In the genomic region with DNA sequence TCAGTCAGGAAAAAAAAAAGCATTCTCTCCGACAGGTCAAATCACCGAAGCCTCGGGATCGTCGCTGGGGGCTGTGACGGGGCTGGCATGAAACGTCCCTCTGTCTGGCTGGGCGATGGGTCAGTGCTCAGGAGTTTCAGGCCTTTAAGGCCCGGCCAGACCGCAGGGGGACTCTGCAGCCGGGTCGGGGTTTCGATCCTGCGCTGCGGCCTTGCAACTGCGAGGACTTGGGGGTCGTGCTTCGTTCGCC, we compare ENCODE assay signal across 8 cellular contexts. TPM values are rescaled to one million over a fixed set of nuclear protein-coding genes. Genes with fewer than 3 reads are reported as not detected.
DNase-seq lines count a peak whose midpoint lies in the region; ATAC-seq, FAIRE-seq and TF ChIP-seq lines count a peak whose summit lies in the region.

No MANE protein-coding gene starts in this region.

- CTCF ChIA-PET in activated CD4-positive, alpha-beta T cell treated with anti-CD3 and anti-CD28 coated beads, Interleukin-2, amount 10 ng/mL, durations not matched to agents 7 days and 5 days (lab: Charles Lee), result no interaction called here
- CTCF ChIA-PET in HepG2 (lab: Yijun Ruan, JAX; ENCODE audit: low intra/inter-chr PET ratio, low total read pairs), result no interaction called here

- BruUV-seq in HepG2 (replicated peaks; lab: Mats Ljungman, UMichigan), result no TSS peak

- peak overlapping the region; percentile 81 for H3K27ac Mint-ChIP-seq in activated CD4-positive, alpha-beta T cell treated with anti-CD3 and anti-CD28 coated beads, Interleukin-2, amount 10 ng/mL, durations not matched to agents 7 days and 5 days
- peak overlapping the region; percentile 68 for H3K27ac Mint-ChIP-seq in activated naive CD8-positive, alpha-beta T cell treated with anti-CD3 and anti-CD28 coated beads, Interleukin-2, amount 10 ng/mL, durations not matched to agents 7 days and 5 days

- H3K27me3 Mint-ChIP-seq in activated CD4-positive, alpha-beta T cell treated with anti-CD3 and anti-CD28 coated beads, Interleukin-2, amount 10 ng/mL, durations not matched to agents 7 days and 5 days, result no peaks in the 10 kb centered on the region
- peaks cover 2% of the 10 kb centered on the region for H3K27me3 Mint-ChIP-seq in activated naive CD8-positive, alpha-beta T cell treated with anti-CD3 and anti-CD28 coated beads, Interleukin-2, amount 10 ng/mL, durations not matched to agents 7 days and 5 days

- no peaks in the 10 kb centered on the region for H3K36me3 Mint-ChIP-seq in activated CD4-positive, alpha-beta T cell treated with anti-CD3 and anti-CD28 coated beads, Interleukin-2, amount 10 ng/mL, durations not matched to agents 7 days and 5 days (ENCODE audit: low read depth)
- no peaks in the 10 kb centered on the region for H3K36me3 Mint-ChIP-seq in activated naive CD8-positive, alpha-beta T cell treated with anti-CD3 and anti-CD28 coated beads, Interleukin-2, amount 10 ng/mL, durations not matched to agents 7 days and 5 days

- H4K20me1 ChIP-seq in HepG2 (ENCODE audit: insufficient read depth, low read length), result no peaks in the 10 kb centered on the region

- H3K4me1 Mint-ChIP-seq in activated CD4-positive, alpha-beta T cell treated with anti-CD3 and anti-CD28 coated beads, Interleukin-2, amount 10 ng/mL, durations not matched to agents 7 days and 5 days, result peaks cover 34% of the 10 kb centered on the region
- peaks cover 29% of the 10 kb centered on the region for H3K4me1 Mint-ChIP-seq in activated naive CD8-positive, alpha-beta T cell treated with anti-CD3 and anti-CD28 coated beads, Interleukin-2, amount 10 ng/mL, durations not matched to agents 7 days and 5 days

- H3K4me2 ChIP-seq in HepG2 (ENCODE audit: low read depth, low read length), result peak overlapping the region; percentile 93

- intact Hi-C loops in HepG2 (cut with micrococcal nuclease; ENCODE audit: unreplicated experiment), result no loop called here

- ATAC-seq in activated naive CD8-positive, alpha-beta T cell treated with anti-CD3 and anti-CD28 coated beads, Interleukin-2, amount 10 ng/mL, durations not matched to agents 7 days and 5 days (ENCODE audit: low read depth), result no peak
- ATAC-seq in HepG2 (no peak), GM18867 (IDR thresholded peaks at IDR 0.05; ENCODE audit: unreplicated experiment) (no peak)

- H3K9me3 ChIP-seq in HepG2 (ENCODE audit: low read length), result no peaks in the 10 kb centered on the region
- no peaks in the 10 kb centered on the region for H3K9me3 ChIP-seq in thymus (ENCODE audit: control insufficient read depth)

- POLR2A ChIA-PET in activated CD4-positive, alpha-beta T cell treated with anti-CD3 and anti-CD28 coated beads, Interleukin-2, amount 10 ng/mL, durations not matched to agents 7 days and 5 days (lab: Charles Lee), result no interaction called here
- POLR2A ChIA-PET in activated naive CD8-positive, alpha-beta T cell treated with anti-CD3 and anti-CD28 coated beads, Interleukin-2, amount 10 ng/mL, durations not matched to agents 7 days and 5 days (lab: Charles Lee), result interaction anchor here (3.5 kb wide), 1 partner anchor 9 kb away, joined by 42 read pairs; no protein-coding TSS in a partner anchor
- POLR2A ChIA-PET in HepG2 (lab: Yijun Ruan, JAX), result interaction anchor here (1.0 kb wide), 1 partner anchor 206 kb away, joined by 3 read pairs; no protein-coding TSS in a partner anchor

- H3K36me3 ChIP-seq in HepG2 (replicated peaks in 1 of 2; ENCODE audit: control insufficient read depth in 1 of 2, insufficient read depth in 2 of 2, low read length in 2 of 2) (no peaks in the 10 kb centered on the region), thymus (ENCODE audit: control insufficient read depth, insufficient read depth) (no peaks in the 10 kb centered on the region)

- no peak for TF ChIP-seq RAD21 in HepG2 (CRISPR knock-in tag; IDR thresholded peaks at IDR 0.05)

- TF ChIP-seq CTCF in HepG2 (CRISPR knock-in tag; IDR thresholded peaks at IDR 0.05), result no peak

- peak overlapping the region; percentile 16 for H3K27ac ChIP-seq in HepG2 (ENCODE audit: extremely low read length, insufficient read depth, low read length)
- H3K27ac ChIP-seq in thymus (ENCODE audit: low read depth), result peak overlapping the region; percentile 68

- no peak for FAIRE-seq in HepG2 (lab: Jason Lieb, UNC)

- no peak for TF ChIP-seq POLR2A in HepG2 (IDR thresholded peaks at IDR 0.05; ENCODE audit: insufficient read depth in 1 of 2, low read depth in 2 of 2, low read length in 2 of 2)

- H2AFZ ChIP-seq in HepG2 (ENCODE audit: low read length), result peak overlapping the region; percentile 3

- H3K9ac ChIP-seq in HepG2 (ENCODE audit: insufficient read depth, low read depth, low read length), result peak overlapping the region; percentile 66

- no peak for DNase-seq in activated CD4-positive, alpha-beta T cell treated with anti-CD3 and anti-CD28 coated beads, Interleukin-2, amount 10 ng/mL, durations not matched to agents 7 days and 5 days
- no peak for DNase-seq in activated CD4-positive, alpha-beta T cell treated with anti-CD3 and anti-CD28 coated beads, Interleukin-2, amount 50 U/mL, for 48 hours
- DNase-seq in activated naive CD8-positive, alpha-beta T cell treated with anti-CD3 and anti-CD28 coated beads, Interleukin-2, amount 10 ng/mL, durations not matched to agents 7 days and 5 days, result no peak
- DNase-seq in HepG2 (ENCODE audit: low spot score), result no peak
- DNase-seq in NCI-H187 (lab: John Stamatoyannopoulos, UW), result no peak
- DNase-seq in NCI-H2029 (lab: John Stamatoyannopoulos, UW), result no peak

- H3K4me3 ChIP-seq in HepG2 (replicated peaks in 1 of 3; ENCODE audit: insufficient read depth in 1 of 3, low read depth in 2 of 3, low read length in 3 of 3), result peak overlapping the region; percentile 54 to 84 (median 59); a peak in 5 of 6 replicates
- peak overlapping the region; percentile 80 for H3K4me3 ChIP-seq in thymus (ENCODE audit: low read length)

- H3K27me3 ChIP-seq in HepG2 (ENCODE audit: control insufficient read depth in 1 of 2, insufficient read depth in 2 of 2, low read length in 2 of 2), result no peaks in the 10 kb centered on the region
- no peaks in the 10 kb centered on the region for H3K27me3 ChIP-seq in thymus (ENCODE audit: control insufficient read depth, insufficient read depth)

- H3K4me1 ChIP-seq in HepG2 (ENCODE audit: insufficient read depth, low read length) (peaks cover 39% of the 10 kb centered on the region), thymus (ENCODE audit: control insufficient read depth, insufficient read depth, low read length) (peaks cover 7% of the 10 kb centered on the region)

- in situ Hi-C loops in HepG2 (cut with HindIII; ENCODE audit: extremely low pct_ligation_motif_present, low pct_unique_long_range_greater_than_20kb), result no loop called here

- no peaks in the 10 kb centered on the region for H3K9me3 Mint-ChIP-seq in activated CD4-positive, alpha-beta T cell treated with anti-CD3 and anti-CD28 coated beads, Interleukin-2, amount 10 ng/mL, durations not matched to agents 7 days and 5 days
- no peaks in the 10 kb centered on the region for H3K9me3 Mint-ChIP-seq in activated naive CD8-positive, alpha-beta T cell treated with anti-CD3 and anti-CD28 coated beads, Interleukin-2, amount 10 ng/mL, durations not matched to agents 7 days and 5 days

- TF ChIP-seq EP300 in HepG2 (IDR thresholded peaks at IDR 0.05; ENCODE audit: low read depth in 2 of 2, low read length in 2 of 2) (no peak), HepG2 (CRISPR knock-in tag; IDR thresholded peaks at IDR 0.05; ENCODE audit: borderline replicate concordance) (no peak)

- peak overlapping the region; percentile 74 for H3K4me3 Mint-ChIP-seq in activated CD4-positive, alpha-beta T cell treated with anti-CD3 and anti-CD28 coated beads, Interleukin-2, amount 10 ng/mL, durations not matched to agents 7 days and 5 days
- peak overlapping the region; percentile 77 for H3K4me3 Mint-ChIP-seq in activated naive CD8-positive, alpha-beta T cell treated with anti-CD3 and anti-CD28 coated beads, Interleukin-2, amount 10 ng/mL, durations not matched to agents 7 days and 5 days

- WGBS in HepG2 (ENCODE audit: low lambda C conversion rate), result 0% methylated on average over 4 of the region's 19 CpGs
- 3% methylated on average over 19 of the region's 19 CpGs for WGBS in thymus

- H3K79me2 ChIP-seq in HepG2 (ENCODE audit: insufficient read depth, low read length), result no peaks in the 10 kb centered on the region

RNA-seq across cellular contexts. Expression of gene CROCC, which starts 8.2 kb away (rescaled TPM):
- total RNA-seq in activated CD4-positive, alpha-beta T cell treated with anti-CD3 and anti-CD28 coated beads, Interleukin-2, amount 10 ng/mL, durations not matched to agents 7 days and 5 days, result 10 to 100 TPM; 30.7 to 37.3 TPM
- 10 to 100 TPM; 63.0 to 69.8 TPM for total RNA-seq in activated naive CD8-positive, alpha-beta T cell treated with anti-CD3 and anti-CD28 coated beads, Interleukin-2, amount 10 ng/mL, durations not matched to agents 7 days and 5 days
- 2.6 and 7.8 TPM in 2 replicates for total RNA-seq in HepG2 (2016; rRNA removed; fragmentation: Illumina TruSeq; extraction: Trizol)
- total RNA-seq in HepG2 (2016; cell fraction: cytosol; rRNA removed; fragmentation: Illumina TruSeq; extraction: Trizol; ENCODE audit: low read depth), result 3.6 and 4.0 TPM in 2 replicates
- total RNA-seq in HepG2 (2016; cell fraction: insoluble cytoplasmic fraction; rRNA removed; fragmentation: Illumina TruSeq; extraction: Trizol), result 2.9 and 8.4 TPM in 2 replicates
- 2.6 and 3.1 TPM in 2 replicates for total RNA-seq in HepG2 (2016; cell fraction: membrane; rRNA removed; fragmentation: Illumina TruSeq; extraction: Trizol)
- total RNA-seq in HepG2 (2016; cell fraction: nucleus; rRNA removed; fragmentation: Illumina TruSeq; extraction: Trizol), result 8.6 and 11.9 TPM in 2 replicates
- polyA plus RNA-seq in HepG2 (2011; rRNA removed), result 15.5 and 16.6 TPM in 2 replicates
- 3.4 and 5.7 TPM in 2 replicates for polyA plus RNA-seq in HepG2 (2011; cell fraction: cytosol; rRNA removed)
- polyA plus RNA-seq in HepG2 (2011; cell fraction: nucleus; rRNA removed), result 81.7 and 94.3 TPM in 2 replicates
- polyA plus RNA-seq in HepG2 (2012), result 6.3 and 6.8 TPM in 2 replicates
- polyA plus RNA-seq in HepG2 (2016; cell fraction: cytosol; fragmentation: Illumina TruSeq; extraction: Trizol; ENCODE audit: low read depth), result 0.84 and 0.97 TPM in 2 replicates
- 2.3 and 2.7 TPM in 2 replicates for polyA plus RNA-seq in HepG2 (2016; cell fraction: insoluble cytoplasmic fraction; fragmentation: Illumina TruSeq; extraction: Trizol; ENCODE audit: low read depth)
- 1.2 and 1.7 TPM in 2 replicates for polyA plus RNA-seq in HepG2 (2016; cell fraction: membrane; fragmentation: Illumina TruSeq; extraction: Trizol; ENCODE audit: low read depth)
- 42.1 and 44.2 TPM in 2 replicates for polyA plus RNA-seq in HepG2 (2016; cell fraction: nucleus; fragmentation: Illumina TruSeq; extraction: Trizol; ENCODE audit: insufficient read depth, low read depth)
- polyA minus RNA-seq in HepG2 (2011; rRNA and poly(A)+ RNA removed; ENCODE audit: low replicate concordance), result 18.9 and 23.5 TPM in 2 replicates
- polyA minus RNA-seq in HepG2 (2011; cell fraction: cytosol; rRNA and poly(A)+ RNA removed), result 3.0 and 3.3 TPM in 2 replicates
- 22.1 and 23.3 TPM in 2 replicates for polyA minus RNA-seq in HepG2 (2011; cell fraction: nucleus; rRNA and poly(A)+ RNA removed)
- polyA plus RNA-seq in thymus, result 97.1 TPM

RNA-seq across cellular contexts. Expression of gene RNU1-2, which starts 17.8 kb away (rescaled TPM):
- total RNA-seq in activated CD4-positive, alpha-beta T cell treated with anti-CD3 and anti-CD28 coated beads, Interleukin-2, amount 10 ng/mL, durations not matched to agents 7 days and 5 days, result 1,000 to 10,000 TPM; 2,316 to 2,477 TPM
- 1,000 to 10,000 TPM; 3,257 to 3,430 TPM for total RNA-seq in activated naive CD8-positive, alpha-beta T cell treated with anti-CD3 and anti-CD28 coated beads, Interleukin-2, amount 10 ng/mL, durations not matched to agents 7 days and 5 days
- 859 and 11,018 TPM in 2 replicates for total RNA-seq in HepG2 (2016; rRNA removed; fragmentation: Illumina TruSeq; extraction: Trizol)
- total RNA-seq in HepG2 (2016; cell fraction: cytosol; rRNA removed; fragmentation: Illumina TruSeq; extraction: Trizol; ENCODE audit: low read depth), result 16,281 and 17,236 TPM in 2 replicates
- 1,309 and 10,613 TPM in 2 replicates for total RNA-seq in HepG2 (2016; cell fraction: insoluble cytoplasmic fraction; rRNA removed; fragmentation: Illumina TruSeq; extraction: Trizol)
- 2,848 and 3,475 TPM in 2 replicates for total RNA-seq in HepG2 (2016; cell fraction: membrane; rRNA removed; fragmentation: Illumina TruSeq; extraction: Trizol)
- total RNA-seq in HepG2 (2016; cell fraction: nucleus; rRNA removed; fragmentation: Illumina TruSeq; extraction: Trizol), result 52,466 and 64,417 TPM in 2 replicates
- polyA plus RNA-seq in HepG2 (2011; rRNA removed) (under 0.01 TPM in 2 replicates), thymus (not detected)
- polyA plus RNA-seq in HepG2 (2011; cell fraction: cytosol; rRNA removed), result under 0.01 TPM in 2 replicates
- under 0.01 TPM in 2 replicates for polyA plus RNA-seq in HepG2 (2011; cell fraction: nucleus; rRNA removed)
- 78.2 TPM in 1 of 2 replicates, not detected in the other for polyA plus RNA-seq in HepG2 (2012)
- polyA plus RNA-seq in HepG2 (2016; cell fraction: cytosol; fragmentation: Illumina TruSeq; extraction: Trizol; ENCODE audit: low read depth), result 27.3 and 44.4 TPM in 2 replicates
- polyA plus RNA-seq in HepG2 (2016; cell fraction: insoluble cytoplasmic fraction; fragmentation: Illumina TruSeq; extraction: Trizol; ENCODE audit: low read depth), result not detected in 2 replicates
- polyA plus RNA-seq in HepG2 (2016; cell fraction: membrane; fragmentation: Illumina TruSeq; extraction: Trizol; ENCODE audit: low read depth), result not detected in 2 replicates
- 32.8 TPM in 1 of 2 replicates, not detected in the other for polyA plus RNA-seq in HepG2 (2016; cell fraction: nucleus; fragmentation: Illumina TruSeq; extraction: Trizol; ENCODE audit: insufficient read depth, low read depth)
- 12,820 and 15,604 TPM in 2 replicates for polyA minus RNA-seq in HepG2 (2011; rRNA and poly(A)+ RNA removed; ENCODE audit: low replicate concordance)
- 90,102 and 105,040 TPM in 2 replicates for polyA minus RNA-seq in HepG2 (2011; cell fraction: cytosol; rRNA and poly(A)+ RNA removed)
- 42,574 and 58,030 TPM in 2 replicates for polyA minus RNA-seq in HepG2 (2011; cell fraction: nucleus; rRNA and poly(A)+ RNA removed)
